ENCODE assay signal across 8 cellular contexts in genomic region chr4:56655627-56656345, GRCh38. TPM values are rescaled to one million over a fixed set of nuclear protein-coding genes. Genes with fewer than 3 reads are reported as not detected.
DNase-seq lines count a peak whose midpoint lies in the region; ATAC-seq, FAIRE-seq and TF ChIP-seq lines count a peak whose summit lies in the region.

No MANE protein-coding gene starts in this region.

- H3K27me3 ChIP-seq in H1 (replicated peaks in 1 of 4; ENCODE audit: control insufficient read depth in 3 of 4, extremely low read depth in 1 of 4, insufficient read depth in 3 of 4, low read length in 3 of 4) (peaks cover 42 to 63% (median 57%) of the 10 kb centered on the region in 4 experiments), thymus (ENCODE audit: control insufficient read depth, insufficient read depth) (peaks cover 26% of the 10 kb centered on the region)

- POLR2A ChIA-PET in H1 (lab: Charles Lee; ENCODE audit: partially characterized antibody), result interaction anchor here (1.6 kb wide), 1 partner anchor 151 kb away, joined by 3 read pairs; no protein-coding TSS in a partner anchor

- H2BK12ac ChIP-seq in H1 (ENCODE audit: low read depth, low read length), result no peak overlapping the region

- H3K79me1 ChIP-seq in H1 (ENCODE audit: low read depth, low read length), result no peaks in the 10 kb centered on the region

- 4% methylated on average over 13 of the region's 79 CpGs; no CpG with 5 or more reads in 1 of the 2 experiments for WGBS in H1 (ENCODE audit: extremely low coverage in 1 of 2, insufficient coverage in 1 of 2, insufficient read length in 1 of 2, insufficient replicate concordance in 2 of 2, low coverage in 1 of 2, low lambda C conversion rate in 2 of 2, missing lambda C conversion rate in 1 of 2), 2 experiments
- under 1% methylated on average over 79 of the region's 79 CpGs for WGBS in thymus

- no peak for TF ChIP-seq RAD21 in H1 (IDR thresholded peaks at IDR 0.05 in 1 of 2, conservative IDR thresholded peaks at IDR 0.05 in 1 of 2; ENCODE audit: low read depth in 2 of 2, low read length in 2 of 2)

- H3K36me3 ChIP-seq in H1 (ENCODE audit: control insufficient read depth in 2 of 4, insufficient read depth in 4 of 4, low read length in 3 of 4) (peaks cover 0 to 5% (median 0%) of the 10 kb centered on the region in 4 experiments; a peak in 1 of 8 replicates), mucosa of descending colon (ENCODE audit: low read depth) (no peaks in the 10 kb centered on the region), thymus (ENCODE audit: control insufficient read depth, insufficient read depth) (no peaks in the 10 kb centered on the region)

- TF ChIP-seq CTCF in WI38 (IDR thresholded peaks at IDR 0.05; ENCODE audit: low read depth, low read length) (no peak), H1 (IDR thresholded peaks at IDR 0.05; ENCODE audit: control extremely low read depth in 1 of 3, insufficient read depth in 1 of 3, low read depth in 1 of 3, low read length in 3 of 3) (no peak), mucosa of descending colon (IDR thresholded peaks at IDR 0.05) (no peak)

- H3K9me3 ChIP-seq in H1 (ENCODE audit: insufficient read depth in 2 of 2, low read depth in 1 of 2, low read length in 1 of 2) (no peaks in the 10 kb centered on the region), mucosa of descending colon (no peaks in the 10 kb centered on the region), thymus (ENCODE audit: control insufficient read depth) (no peaks in the 10 kb centered on the region)

- no peak overlapping the region for H2BK20ac ChIP-seq in H1 (ENCODE audit: low read length)

- peak in 1 of 2 experiments; percentile 62 for DNase-seq in H1 (ENCODE audit: low read depth in 1 of 2, low spot score in 2 of 2)
- DNase-seq in mucosa of descending colon, result peak in 2 of 3 donors; percentile 32 to 49
- DNase-seq in left lobe of liver (ENCODE audit: low spot score), result no peak
- DNase-seq in effector CD8-positive, alpha-beta T cell (lab: John Stamatoyannopoulos, UW), result no peak

- H3K9ac ChIP-seq in H1 (replicated peaks in 1 of 4; ENCODE audit: extremely low read depth in 1 of 4, low read depth in 3 of 4, low read length in 3 of 4), result no peak overlapping the region; a peak in 1 of 7 replicates

- H4K8ac ChIP-seq in H1 (ENCODE audit: extremely low read depth, insufficient read depth, low read length), result no peak overlapping the region

- no peak for TF ChIP-seq POLR2A in H1 (IDR thresholded peaks at IDR 0.05; ENCODE audit: control extremely low read depth in 1 of 2, low read depth in 2 of 2, low read length in 2 of 2)

- TF ChIP-seq EP300 in H1 (IDR thresholded peaks at IDR 0.05; ENCODE audit: borderline replicate concordance in 1 of 2, low read depth in 2 of 2, low read length in 2 of 2), result no peak

- no peaks in the 10 kb centered on the region for H3K79me2 ChIP-seq in H1 (ENCODE audit: control insufficient read depth in 1 of 2, insufficient read depth in 2 of 2, low read length in 2 of 2)

- CTCF ChIA-PET in H1 (lab: Charles Lee; ENCODE audit: partially characterized antibody), result interaction anchor here (1.4 to 1.6 kb wide), 4 partner anchors 8 to 185 kb away, joined by 3 to 5 read pairs (median 4); no protein-coding TSS in a partner anchor

- H2BK5ac ChIP-seq in H1 (ENCODE audit: low read depth, low read length), result no peak overlapping the region

- no peak overlapping the region for H3K18ac ChIP-seq in H1 (ENCODE audit: extremely low read depth, low read length)

- no peak overlapping the region for H3K23ac ChIP-seq in H1 (ENCODE audit: insufficient read length)

- FAIRE-seq in H1 (lab: Jason Lieb, UNC), result no peak

- H3K56ac ChIP-seq in H1 (replicated peaks; ENCODE audit: insufficient read length, low read depth, low read length), result no peak overlapping the region

- H4K20me1 ChIP-seq in H1 (replicated peaks in 1 of 2; ENCODE audit: control insufficient read depth in 1 of 2, insufficient read depth in 2 of 2, low read length in 2 of 2), result peaks cover 0 to 3% of the 10 kb centered on the region in 2 experiments

- peaks cover 7% of the 10 kb centered on the region; the same call in 1 of the 2 replicates for H3K23me2 ChIP-seq in H1 (ENCODE audit: low read depth, low read length)

- H3K4me3 ChIP-seq in WI38 (ENCODE audit: low read depth, low read length) (peak overlapping the region; percentile 67), H1 (ENCODE audit: extremely low read depth in 1 of 4, insufficient read depth in 2 of 4, low read depth in 3 of 4, low read length in 4 of 4) (peak overlapping the region; percentile 44 to 68 (median 50)), mucosa of descending colon (no peak overlapping the region), thymus (ENCODE audit: low read length) (peak overlapping the region; percentile 51)

- peak overlapping the region; percentile 90 for H3K4me2 ChIP-seq in H1 (ENCODE audit: insufficient read depth in 1 of 2, low read depth in 2 of 2, low read length in 2 of 2)

- H2AK5ac ChIP-seq in H1 (ENCODE audit: low read depth, low read length), result no peak overlapping the region

- no peak overlapping the region for H3K4ac ChIP-seq in H1 (replicated peaks; ENCODE audit: insufficient read length, low read depth, low read length)

- H3K27ac ChIP-seq in H1 (ENCODE audit: low read depth, low read length) (no peak overlapping the region), thymus (ENCODE audit: low read depth) (peak overlapping the region; percentile 13)

- intact Hi-C loops in mucosa of descending colon (cut with DNase I, micrococcal nuclease), result no loop called here

- H4K91ac ChIP-seq in H1 (replicated peaks; ENCODE audit: insufficient read length, low read length), result no peak overlapping the region

- peaks cover 0 to 13% (median 2%) of the 10 kb centered on the region in 4 experiments; a peak in 3 of 7 replicates for H3K4me1 ChIP-seq in H1 (replicated peaks in 1 of 4; ENCODE audit: control insufficient read depth in 3 of 4, insufficient read depth in 4 of 4, low read length in 3 of 4)
- H3K4me1 ChIP-seq in mucosa of descending colon (ENCODE audit: low read depth), result peaks cover 4% of the 10 kb centered on the region
- peaks cover 13% of the 10 kb centered on the region for H3K4me1 ChIP-seq in thymus (ENCODE audit: control insufficient read depth, insufficient read depth, low read length)

- H4K5ac ChIP-seq in H1 (ENCODE audit: insufficient read length, low read depth, low read length), result no peak overlapping the region

- H2BK120ac ChIP-seq in H1 (replicated peaks; ENCODE audit: low read depth, low read length), result no peak overlapping the region

- H2BK15ac ChIP-seq in H1 (ENCODE audit: low read length), result no peak overlapping the region

- H2AFZ ChIP-seq in H1 (ENCODE audit: low read length), result 0 out of 2 replicates have a peak overlapping the region, but pooled peaks have one; percentile 51

- H3K14ac ChIP-seq in H1 (ENCODE audit: insufficient read length), result no peak overlapping the region

- ATAC-seq in GM19351 (IDR thresholded peaks at IDR 0.05; ENCODE audit: unreplicated experiment), result peak; percentile 40
- peak; percentile 52 for ATAC-seq in mucosa of descending colon
- no peak for ATAC-seq in left lobe of liver
- no peak for ATAC-seq in HG02981 (IDR thresholded peaks at IDR 0.05; ENCODE audit: unreplicated experiment)

TF ChIP-seq in H1, 55 proteins besides CTCF, POLR2A, EP300 and RAD21:
- TF ChIP-seq MAX (IDR thresholded peaks at IDR 0.05) (peak; percentile 13; the same call in 1 of the 2 replicates), BACH1 (IDR thresholded peaks at IDR 0.05; ENCODE audit: low read length) (no peak; the same call in 1 of the 2 replicates), EZH2 (IDR thresholded peaks at IDR 0.05; ENCODE audit: low read depth, low read length, severe bottlenecking) (peak; percentile 95), KDM4A (IDR thresholded peaks at IDR 0.05; ENCODE audit: low read depth, low read length, severe bottlenecking) (peak; percentile 56), POU5F1 (IDR thresholded peaks at IDR 0.05; ENCODE audit: low read depth, low read length) (no peak), ATF3 (IDR thresholded peaks at IDR 0.05; ENCODE audit: insufficient read depth, low read depth, low read length) (no peak), SIRT6 (IDR thresholded peaks at IDR 0.05; ENCODE audit: low read length) (no peak), SP4 (IDR thresholded peaks at IDR 0.05; ENCODE audit: low read length) (no peak), RNF2 (IDR thresholded peaks at IDR 0.05; ENCODE audit: borderline replicate concordance, low read depth, low read length, missing control alignments, poor library complexity, severe bottlenecking) (peak; percentile 59), FOSL1 (IDR thresholded peaks at IDR 0.05; ENCODE audit: insufficient read depth, low read depth, low read length) (no peak), RBBP5 (IDR thresholded peaks at IDR 0.05; ENCODE audit: borderline replicate concordance, low read depth, low read length) (no peak; the same call in 1 of the 2 replicates), SUZ12 (IDR thresholded peaks at IDR 0.05; ENCODE audit: low read length) (peak; percentile 91)

RNA-seq across cellular contexts. Expression of gene HOPX, which starts 25.3 kb away (rescaled TPM):
- total RNA-seq in H1 (2021; fragmentation: NEBNext Ultra II Directional; extraction: Animal tissue kit (Norgen Biotek cat#: 25700)), result not detected in 2 replicates
- polyA plus RNA-seq in H1 (2011; rRNA removed), result not detected in 2 replicates
- not detected for polyA plus RNA-seq in H1 (2011; cell fraction: cytosol; rRNA removed)
- not detected for polyA plus RNA-seq in H1 (2011; cell fraction: nucleus; rRNA removed)
- polyA plus RNA-seq in H1 (2012, experiment 1 of 2), result not detected in 4 replicates
- polyA plus RNA-seq in H1 (2012, experiment 2 of 2), result not detected
- not detected for polyA plus RNA-seq in H1 (2013, experiment 1 of 2)
- not detected for polyA plus RNA-seq in H1 (2013, experiment 2 of 2)
- polyA minus RNA-seq in H1 (2011; rRNA and poly(A)+ RNA removed), result not detected in 2 replicates
- not detected for polyA minus RNA-seq in H1 (2011; cell fraction: cytosol; rRNA and poly(A)+ RNA removed)
- polyA minus RNA-seq in H1 (2011; cell fraction: nucleus; rRNA and poly(A)+ RNA removed), result not detected
- 1 to 10 TPM; 1.3 to 5.6 (median 1.9) TPM for total RNA-seq in mucosa of descending colon
- 99.6 TPM for polyA plus RNA-seq in thymus
- 0.30 TPM for total RNA-seq in left lobe of liver

Comparison
In these comparisons a context has a peak if more than half of its experiments do, and no peak if none do; other contexts are left out.
1. ATAC-seq: peak in GM19351 (single experiment) and mucosa of descending colon (single experiment); none in left lobe of liver (single experiment) and HG02981 (single experiment).
2. DNase-seq: peak in mucosa of descending colon (2 of 3); none in left lobe of liver (single experiment) and effector CD8-positive, alpha-beta T cell (single experiment).